27 cellular contexts compared by ENCODE assay signal in genomic region chr17:80608326-80608725, GRCh38.
"Had no signal": no experiment of that assay in that cellular context is flagged by ENCODE, and none has a peak within 500 bp of the region (broad histone marks: within the 10 kb centered on the region; RNA-seq: fewer than 3 reads in every experiment).

No MANE protein-coding gene starts in this region.

- H3K27ac ChIP-seq: hepatocyte, left ventricle myocardium inferior, neutrophil, parathyroid adenoma, right atrium auricular region, right lobe of liver, stomach, testis, thyroid gland, transverse colon, upper lobe of left lung, vagina had no signal

- ATAC-seq: mucosa of descending colon; naive thymus-derived CD4-positive, alpha-beta T cell; natural killer cell treated with Interleukin-12 subunit alpha and Interleukin-12 subunit beta and Interleukin-15 and Interleukin-18, amount 100 ng/mL, for 72 hours; stimulated activated naive B cell treated with anti-CD40 and anti-IgM and Interleukin-4, amounts not matched to agents 10 μg/mL and 1 μg/mL and 100 μg/mL, for 72 hours; stimulated activated naive CD8-positive, alpha-beta T cell treated with anti-CD3 and anti-CD28 coated beads, Interleukin-15, Interleukin-2, amounts not matched to agents 100 U/mL and 50 U/mL, for 24 hours had no signal

- H3K4me3 ChIP-seq: hepatocyte, left ventricle myocardium inferior, lung, mucosa of descending colon, right atrium auricular region, right lobe of liver, smooth muscle cell, stomach, testis, thyroid gland, transverse colon, upper lobe of left lung, vagina had no signal

- H3K27ac Mint-ChIP-seq: natural killer cell treated with Interleukin-12 subunit alpha and Interleukin-12 subunit beta and Interleukin-15 and Interleukin-18, amount 100 ng/mL, for 72 hours; progenitor cell of endocrine pancreas; stimulated activated naive B cell treated with anti-CD40 and anti-IgM and Interleukin-4, amounts not matched to agents 10 μg/mL and 1 μg/mL and 100 μg/mL, for 72 hours had no signal

- H3K27me3 ChIP-seq: hepatocyte, neutrophil, right atrium auricular region, right lobe of liver, stomach, testis, thyroid gland, transverse colon, upper lobe of left lung, vagina had no signal

- H3K9me3 ChIP-seq: left ventricle myocardium inferior, mucosa of descending colon, neutrophil, right atrium auricular region, right lobe of liver, stomach, testis, thyroid gland, transverse colon, upper lobe of left lung, vagina had no signal

- DNase-seq: islet precursor cell; left ventricle myocardium inferior; midbrain; mucosa of descending colon; naive thymus-derived CD4-positive, alpha-beta T cell; occipital lobe; right lobe of liver; stimulated activated CD4-positive, alpha-beta T cell treated with anti-CD3 and anti-CD28 coated beads, Interleukin-1b, Interleukin-23, amount 100 ng/mL, for 48 hours; stimulated activated CD4-positive, alpha-beta T cell treated with anti-CD3 and anti-CD28 coated beads, Interleukin-2, amount 100 ng/mL, for 48 hours; stimulated activated CD4-positive, alpha-beta T cell treated with anti-CD3 and anti-CD28 coated beads, Interleukin-4, amount 100 ng/mL, for 4 hours; stimulated activated CD8-positive, alpha-beta memory T cell treated with anti-CD3 and anti-CD28 coated beads, Interleukin-4, amount 100 ng/mL, for 48 hours; stimulated activated naive B cell treated with anti-CD40 and anti-IgM and Interleukin-4, amounts not matched to agents 10 μg/mL and 1 μg/mL and 100 μg/mL, for 72 hours; stimulated activated naive CD8-positive, alpha-beta T cell treated with anti-CD3 and anti-CD28 coated beads, Interleukin-15, Interleukin-2, amounts not matched to agents 100 U/mL and 50 U/mL, for 24 hours; stomach; testis; thyroid gland; transverse colon; upper lobe of left lung had no signal

- H3K36me3 Mint-ChIP-seq: natural killer cell treated with Interleukin-12 subunit alpha and Interleukin-12 subunit beta and Interleukin-15 and Interleukin-18, amount 100 ng/mL, for 72 hours had no signal

- H3K27me3 Mint-ChIP-seq: naive thymus-derived CD4-positive, alpha-beta T cell; natural killer cell treated with Interleukin-12 subunit alpha and Interleukin-12 subunit beta and Interleukin-15 and Interleukin-18, amount 100 ng/mL, for 72 hours; progenitor cell of endocrine pancreas; stimulated activated naive B cell treated with anti-CD40 and anti-IgM and Interleukin-4, amounts not matched to agents 10 μg/mL and 1 μg/mL and 100 μg/mL, for 72 hours had no signal

- H3K36me3 ChIP-seq: left ventricle myocardium inferior, neutrophil, right atrium auricular region, right lobe of liver, stomach, thyroid gland, transverse colon, upper lobe of left lung, vagina had no signal

- H3K9me3 Mint-ChIP-seq: natural killer cell treated with Interleukin-12 subunit alpha and Interleukin-12 subunit beta and Interleukin-15 and Interleukin-18, amount 100 ng/mL, for 72 hours; stimulated activated naive B cell treated with anti-CD40 and anti-IgM and Interleukin-4, amounts not matched to agents 10 μg/mL and 1 μg/mL and 100 μg/mL, for 72 hours had no signal

- H3K4me3 Mint-ChIP-seq: natural killer cell treated with Interleukin-12 subunit alpha and Interleukin-12 subunit beta and Interleukin-15 and Interleukin-18, amount 100 ng/mL, for 72 hours; stimulated activated naive B cell treated with anti-CD40 and anti-IgM and Interleukin-4, amounts not matched to agents 10 μg/mL and 1 μg/mL and 100 μg/mL, for 72 hours had no signal
